In genomic region chr2:12282780-12283695, GRCh38 we compare ENCODE assay signal across 18 cellular contexts.
A peak's percentile ranks its signal among the peaks of the same experiment; 100 is the strongest.
DNase-seq lines count a peak whose midpoint lies in the region; ATAC-seq, FAIRE-seq and TF ChIP-seq lines count a peak whose summit lies in the region.
"Had no signal": no experiment of that assay in that cellular context is flagged by ENCODE, and none has a peak within 500 bp of the region (broad histone marks: within the 10 kb centered on the region; RNA-seq: fewer than 3 reads in every experiment).

No MANE protein-coding gene starts in this region.

- peaks cover 16% of the 10 kb centered on the region for H3K4me1 Mint-ChIP-seq in chondrocyte (ENCODE audit: low read depth)

- ATAC-seq in GM18861 (IDR thresholded peaks at IDR 0.05; ENCODE audit: unreplicated experiment): peak; percentile 58
- ATAC-seq in GM21528 (IDR thresholded peaks at IDR 0.05; ENCODE audit: low FRiP score, unreplicated experiment): peak; percentile 76
- ATAC-seq in HG03097 (IDR thresholded peaks at IDR 0.05; ENCODE audit: low FRiP score, unreplicated experiment): peak; percentile 60

- FAIRE-seq in RCC 7860 (lab: Jason Lieb, UNC): peak; percentile 11

- H3K9me3 Mint-ChIP-seq in chondrocyte (ENCODE audit: low read depth): no peaks in the 10 kb centered on the region

- TF ChIP-seq CTCF in chondrocyte (IDR thresholded peaks at IDR 0.05): no peak
- TF ChIP-seq CTCF in coronary artery (IDR thresholded peaks at IDR 0.05): no peak

- no peak overlapping the region for H3K27ac Mint-ChIP-seq in chondrocyte (ENCODE audit: unreplicated experiment)
- H3K27ac Mint-ChIP-seq: CD14-positive monocyte had no signal

- peaks cover 2% of the 10 kb centered on the region for H3K36me3 Mint-ChIP-seq in chondrocyte (ENCODE audit: low read depth)
- H3K36me3 Mint-ChIP-seq: CD14-positive monocyte had no signal

- no peak overlapping the region for H3K4me3 ChIP-seq in coronary artery
- H3K4me3 ChIP-seq: cardiac muscle cell had no signal

- DNase-seq in RCC 7860 (ENCODE audit: low spot score) (no peak), chondrocyte (ENCODE audit: low spot score) (no peak), coronary artery (ENCODE audit: low spot score) (no peak), GM03348 (ENCODE audit: low spot score) (no peak)
- DNase-seq in stimulated activated CD4-positive, alpha-beta T cell treated with anti-CD3 and anti-CD28 coated beads, Interleukin-4, amount 100 ng/mL, for 24 hours: no peak
- DNase-seq: activated CD4-positive, alpha-beta T cell treated with anti-CD3 and anti-CD28 coated beads for 4 hours; activated effector memory CD4-positive, alpha-beta T cell treated with Interleukin-2 at 50 U/mL for 16 hours; GDM1; GOT3; mammary epithelial cell; NCI-H1105; NCI-H524 treated with DMSO at 0.1 percent for 48 hours had no signal

- H3K4me3 Mint-ChIP-seq in chondrocyte (ENCODE audit: unreplicated experiment): no peak overlapping the region
- H3K4me3 Mint-ChIP-seq: CD14-positive monocyte had no signal

- no peaks in the 10 kb centered on the region for H3K27me3 Mint-ChIP-seq in chondrocyte (ENCODE audit: low read depth)

- H3K27ac ChIP-seq in coronary artery: no peak overlapping the region
- H3K27ac ChIP-seq: cardiac muscle cell, parathyroid adenoma had no signal
